ENCODE assay signal across 25 cellular contexts in the genomic region with DNA sequence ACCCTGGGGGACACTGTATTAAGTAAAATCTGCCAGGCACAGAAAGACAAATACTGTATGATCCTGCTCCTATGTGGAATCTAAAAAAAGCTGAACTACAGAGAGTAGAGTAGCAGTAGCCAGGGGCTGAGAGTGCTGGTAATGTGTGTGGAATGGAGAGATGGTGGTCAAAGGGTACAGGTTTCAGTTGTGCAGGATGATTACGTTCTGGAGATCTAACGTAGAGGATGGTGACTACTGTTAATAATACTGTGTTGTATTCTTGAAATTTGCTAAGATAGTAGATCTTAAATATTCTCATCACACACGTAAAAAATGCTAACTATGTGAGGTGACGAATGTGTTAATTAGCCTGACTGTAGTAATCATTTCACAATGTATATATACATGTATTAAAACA. TPM values are rescaled to one million over a fixed set of nuclear protein-coding genes. Genes with fewer than 3 reads are reported as not detected.
DNase-seq lines count a peak whose midpoint lies in the region; ATAC-seq, FAIRE-seq and TF ChIP-seq lines count a peak whose summit lies in the region.
"Had no signal": no experiment of that assay in that cellular context is flagged by ENCODE, and none has a peak within 500 bp of the region (broad histone marks: within the 10 kb centered on the region; RNA-seq: fewer than 3 reads in every experiment).

No MANE protein-coding gene starts in this region.

- H3K4me3 Mint-ChIP-seq in glutamatergic neuron (ENCODE audit: unreplicated experiment), result no peak overlapping the region
- H3K4me3 Mint-ChIP-seq: CD4-positive, alpha-beta T cell; CD8-positive, alpha-beta T cell had no signal

- TF ChIP-seq CTCF in D721Med (IDR thresholded peaks at IDR 0.05; ENCODE audit: insufficient read depth, missing control alignments), result no peak
- TF ChIP-seq CTCF in glutamatergic neuron (IDR thresholded peaks at IDR 0.05; ENCODE audit: partially characterized antibody, unreplicated experiment), result no peak

- H3K27me3 Mint-ChIP-seq in glutamatergic neuron (ENCODE audit: unreplicated experiment), result peaks cover 2% of the 10 kb centered on the region
- H3K27me3 Mint-ChIP-seq: CD4-positive, alpha-beta T cell had no signal

- ATAC-seq in GM21390 (IDR thresholded peaks at IDR 0.05; ENCODE audit: unreplicated experiment), result no peak
- no peak for ATAC-seq in GM18519 (IDR thresholded peaks at IDR 0.05; ENCODE audit: low FRiP score, unreplicated experiment)
- ATAC-seq: CD8-positive, alpha-beta T cell; GM12878 had no signal

- DNase-seq in D721Med (ENCODE audit: insufficient read length, low spot score) (no peak), glutamatergic neuron (no peak), activated T-cell treated with anti-CD3 and anti-CD28 coated beads for 4 hours (no peak)
- DNase-seq: 8988T; ACHN; BE2C; C1 segment of cervical spinal cord; Caco-2; Calu3; CD4-positive, alpha-beta T cell; CD8-positive, alpha-beta T cell; DMS 273 treated with DMSO at 0.1 percent for 48 hours; DMS153; DMS53; DMS79; DND-41; EL; GDM1 had no signal

- peak; percentile 74 for FAIRE-seq in D721Med (lab: Jason Lieb, UNC)
- FAIRE-seq: A204.1, GM12878, GM12892, GM18507, GM19239 had no signal

- H3K36me3 Mint-ChIP-seq in glutamatergic neuron (ENCODE audit: unreplicated experiment), result peaks cover 5% of the 10 kb centered on the region

- H3K4me1 Mint-ChIP-seq in glutamatergic neuron (ENCODE audit: low read depth, unreplicated experiment), result peaks cover 9% of the 10 kb centered on the region

- peak overlapping the region; percentile 43 for H3K27ac Mint-ChIP-seq in glutamatergic neuron (ENCODE audit: unreplicated experiment)
- H3K27ac Mint-ChIP-seq: CD4-positive, alpha-beta T cell; CD8-positive, alpha-beta T cell had no signal

- H3K9me3 Mint-ChIP-seq in glutamatergic neuron (ENCODE audit: unreplicated experiment), result peaks cover 4% of the 10 kb centered on the region
- H3K9me3 Mint-ChIP-seq: CD4-positive, alpha-beta T cell; CD8-positive, alpha-beta T cell had no signal

RNA-seq across cellular contexts. Expression of gene GNG4, which starts 39.8 kb away (rescaled TPM):
- 124 TPM for total RNA-seq in glutamatergic neuron (ENCODE audit: unreplicated experiment)
- total RNA-seq: CD4-positive, alpha-beta T cell; GM12878 had no signal
